Comparison of ENCODE assay signal across 18 cellular contexts in the genomic region with DNA sequence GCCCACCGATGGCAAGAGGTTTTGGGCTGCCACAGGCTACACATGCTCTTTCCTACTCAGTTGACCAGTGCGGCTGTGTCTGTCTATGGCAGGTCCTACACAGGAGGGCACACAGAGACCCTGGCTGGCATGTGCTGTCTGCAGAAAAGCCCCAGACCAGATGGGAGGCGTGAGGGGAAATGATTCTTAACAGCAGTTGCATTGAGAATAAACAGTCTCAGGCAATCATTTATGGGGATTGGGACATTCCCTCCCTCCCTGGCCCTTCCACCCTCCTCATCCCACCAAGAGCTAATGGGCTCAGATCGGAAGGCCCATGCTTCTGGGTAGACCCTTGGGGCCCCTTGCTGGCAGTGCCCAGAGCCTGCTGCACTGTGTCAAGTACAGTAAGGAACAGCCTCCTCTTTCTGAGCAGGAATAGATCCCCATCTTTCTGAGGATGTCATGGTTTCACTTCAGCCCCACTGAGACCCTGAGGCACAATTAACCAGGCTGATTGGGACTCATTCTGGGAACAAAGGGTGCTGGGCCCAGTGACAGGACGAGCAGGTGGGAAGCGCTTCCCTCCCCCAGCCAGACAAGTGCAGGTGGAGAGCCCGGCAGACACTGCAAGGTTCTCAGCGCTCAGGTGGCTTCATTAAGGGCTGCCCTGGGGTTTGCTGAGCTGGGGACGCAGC. TPM values are rescaled to one million over a fixed set of nuclear protein-coding genes. Genes with fewer than 3 reads are reported as not detected.
DNase-seq lines count a peak whose midpoint lies in the region; ATAC-seq, FAIRE-seq and TF ChIP-seq lines count a peak whose summit lies in the region.
"Had no signal": no experiment of that assay in that cellular context is flagged by ENCODE, and none has a peak within 500 bp of the region (broad histone marks: within the 10 kb centered on the region; RNA-seq: fewer than 3 reads in every experiment).

No MANE protein-coding gene starts in this region.

- H3K4me2 ChIP-seq in mesendoderm (ENCODE audit: low read length) = no peak overlapping the region

- no peaks in the 10 kb centered on the region for H3K36me3 ChIP-seq in right atrium auricular region
- H3K36me3 ChIP-seq in mesendoderm (ENCODE audit: control insufficient read depth, insufficient read depth, low read length) = no peaks in the 10 kb centered on the region
- H3K36me3 ChIP-seq in uterus = no peaks in the 10 kb centered on the region
- no peaks in the 10 kb centered on the region for H3K36me3 ChIP-seq in kidney (ENCODE audit: control insufficient read depth in 1 of 2, insufficient read depth in 2 of 2, low read length in 2 of 2)
- H3K36me3 ChIP-seq: lower lobe of right lung had no signal

- H3K27me3 ChIP-seq in right atrium auricular region (no peaks in the 10 kb centered on the region), mesendoderm (ENCODE audit: insufficient read depth, low read length, poor library complexity) (no peaks in the 10 kb centered on the region), uterus (no peaks in the 10 kb centered on the region)

- no peak overlapping the region for H3K4me3 ChIP-seq in right atrium auricular region
- H3K4me3 ChIP-seq in mesendoderm (ENCODE audit: low read length) = no peak overlapping the region
- H3K4me3 ChIP-seq in uterus = no peak overlapping the region
- H3K4me3 ChIP-seq in kidney (ENCODE audit: low read length in 2 of 2) = no peak overlapping the region
- H3K4me3 ChIP-seq: lower lobe of right lung had no signal

- no peak overlapping the region for H3K4ac ChIP-seq in mesendoderm (ENCODE audit: low read depth, low read length)

- no peak for ATAC-seq in HG02678 (IDR thresholded peaks at IDR 0.05; ENCODE audit: unreplicated experiment)
- ATAC-seq: lower lobe of right lung; naive thymus-derived CD8-positive, alpha-beta T cell had no signal

- H3K27ac ChIP-seq in right atrium auricular region (peak overlapping the region in 1 of 2 donors; percentile 67), mesendoderm (ENCODE audit: low read depth, low read length) (no peak overlapping the region), uterus (peak overlapping the region; percentile 83 to 87), kidney (ENCODE audit: low read depth in 2 of 2, low read length in 2 of 2) (no peak overlapping the region)
- H3K27ac ChIP-seq: lower lobe of right lung had no signal

- no peak overlapping the region for H2BK15ac ChIP-seq in mesendoderm (replicated peaks; ENCODE audit: low read depth)

- no peak overlapping the region for H3K23ac ChIP-seq in mesendoderm (ENCODE audit: low read length)

- peaks cover 0 to 9% of the 10 kb centered on the region in 2 donors for H3K9me3 ChIP-seq in right atrium auricular region
- H3K9me3 ChIP-seq in uterus = no peaks in the 10 kb centered on the region
- H3K9me3 ChIP-seq in kidney (ENCODE audit: control insufficient read depth in 1 of 2, low read length in 2 of 2) = peaks cover 0 to 8% of the 10 kb centered on the region in 2 donors

- TF ChIP-seq CTCF in right atrium auricular region (IDR thresholded peaks at IDR 0.05) = no peak
- TF ChIP-seq CTCF in uterus (IDR thresholded peaks at IDR 0.05) = no peak
- no peak for TF ChIP-seq CTCF in kidney (IDR thresholded peaks at IDR 0.05; ENCODE audit: borderline replicate concordance, extremely low read depth, insufficient read depth)

- no peak overlapping the region for H2BK5ac ChIP-seq in mesendoderm (ENCODE audit: low read length)

- H4K8ac ChIP-seq in mesendoderm (ENCODE audit: low read depth, low read length) = no peak overlapping the region

- no peak overlapping the region for H3K9ac ChIP-seq in mesendoderm (ENCODE audit: low read length)
- no peak overlapping the region for H3K9ac ChIP-seq in kidney (ENCODE audit: low read length in 2 of 2)

- H2BK120ac ChIP-seq in mesendoderm (ENCODE audit: low read depth, low read length) = no peak overlapping the region

- H3K18ac ChIP-seq in mesendoderm (ENCODE audit: low read length) = no peak overlapping the region

- peak overlapping the region; percentile 38 for H3K56ac ChIP-seq in mesendoderm (ENCODE audit: low read length)

- DNase-seq in cardiac septum (ENCODE audit: low spot score) = peak; percentile 59
- no peak for DNase-seq in right atrium auricular region (ENCODE audit: low spot score)
- peak; percentile 57 for DNase-seq in cerebellar cortex (ENCODE audit: low spot score)
- DNase-seq in mesendoderm = no peak
- DNase-seq in uterus = peak in 1 of 2 donors; percentile 54
- no peak for DNase-seq in activated CD4-positive, alpha-beta T cell treated with anti-CD3 and anti-CD28 coated beads for 48 hours
- DNase-seq in kidney = no peak
- DNase-seq: ACHN; activated CD4-positive, alpha-beta T cell treated with anti-CD3 and anti-CD28 coated beads, Interleukin-2, amount 10 ng/mL, durations not matched to agents 7 days and 5 days; activated naive CD4-positive, alpha-beta T cell treated with Interleukin-2 at 50 U/mL for 16 hours; CD4-positive, CD25-positive, alpha-beta regulatory T cell; lower lobe of right lung; naive thymus-derived CD8-positive, alpha-beta T cell had no signal

- peak overlapping the region; percentile 14 for H2AK5ac ChIP-seq in mesendoderm (ENCODE audit: low read length)

- intact Hi-C loops in cardiac septum (cut with DNase I) = no loop called here
- intact Hi-C loops in uterus (cut with DNase I; ENCODE audit: low total_unique reads) = no loop called here
- intact Hi-C loops in kidney (cut with DNase I) = no loop called here

- H4K5ac ChIP-seq in mesendoderm (ENCODE audit: low read length) = no peak overlapping the region

- FAIRE-seq in kidney (lab: Jason Lieb, UNC) = no peak
- FAIRE-seq: colon, endothelial cell of umbilical vein, GM18507 had no signal

- peaks cover 0 to 52% of the 10 kb centered on the region in 2 donors for H3K4me1 ChIP-seq in right atrium auricular region
- H3K4me1 ChIP-seq in mesendoderm (ENCODE audit: control insufficient read depth, low read depth, low read length) = peaks cover 5% of the 10 kb centered on the region
- H3K4me1 ChIP-seq in uterus = peaks cover 8 to 12% of the 10 kb centered on the region in 2 donors
- H3K4me1 ChIP-seq in kidney (ENCODE audit: control insufficient read depth in 1 of 2, insufficient read depth in 1 of 2, low read depth in 1 of 2, low read length in 2 of 2) = no peaks in the 10 kb centered on the region

- no peak for TF ChIP-seq POLR2A in uterus (IDR thresholded peaks at IDR 0.05)

- no peaks in the 10 kb centered on the region for H3K79me2 ChIP-seq in mesendoderm (ENCODE audit: control insufficient read depth, insufficient read depth, low read length)

- no CpG with 5 or more reads among the region's 9 CpGs for WGBS in mesendoderm (ENCODE audit: extremely low coverage, insufficient coverage, low lambda C conversion rate)

- H3K79me1 ChIP-seq in mesendoderm (ENCODE audit: low read length) = no peaks in the 10 kb centered on the region

RNA-seq across cellular contexts. Expression of a gene that starts 28.3 kb away (rescaled TPM):
- total RNA-seq in cardiac septum = 153 TPM
- total RNA-seq in right atrium auricular region = 10 to 100 TPM; 76.3 to 79.3 TPM
- polyA plus RNA-seq in mesendoderm (2013, experiment 1 of 2) = 10.5 TPM
- 10.5 TPM for polyA plus RNA-seq in mesendoderm (2013, experiment 2 of 2)
- total RNA-seq in uterus = 100 to 1,000 TPM in 1 of 4 donors, 10 to 100 TPM in 1, 1 to 10 TPM in 2; 1.2 to 117 (median 20.1) TPM
- total RNA-seq in kidney = 38.1 TPM
- polyA plus RNA-seq in kidney (ENCODE audit: insufficient read depth, low read depth, low replicate concordance) = 13.8 TPM
- total RNA-seq: HT1080 had no signal

Comparison
In these comparisons a context has a peak if more than half of its experiments do, and no peak if none do; other contexts are left out.
1. DNase-seq: peak in cardiac septum (single experiment) and cerebellar cortex (single experiment); none in right atrium auricular region (single experiment), mesendoderm (single experiment), activated CD4-positive, alpha-beta T cell treated with anti-CD3 and anti-CD28 coated beads for 48 hours (single experiment) and kidney (single experiment).
2. H3K27ac ChIP-seq: peak in uterus (2 of 2); none in mesendoderm (single experiment) and kidney (0 of 2).